ENCODE assay signal across 2 cellular contexts in the genomic region with DNA sequence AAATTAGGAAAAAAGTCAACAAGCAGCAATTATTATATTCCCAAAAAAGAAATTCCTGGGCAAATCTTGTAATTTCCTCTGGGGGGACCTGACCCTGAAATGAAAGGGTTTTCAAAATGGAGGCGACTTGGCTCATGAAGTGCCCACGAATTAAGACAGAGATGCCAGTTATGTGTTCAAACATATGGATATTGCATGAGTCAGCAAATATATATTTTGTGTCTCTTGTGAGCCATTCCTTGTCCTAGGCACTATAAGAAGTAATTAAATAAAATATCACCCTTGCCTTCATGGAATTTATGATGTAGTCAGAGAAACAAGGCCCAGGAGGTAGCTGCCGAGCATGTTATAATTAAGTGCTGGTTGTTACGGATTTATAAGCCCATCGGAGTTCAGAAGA.
TF ChIP-seq lines count a peak whose summit lies in the region.

No MANE protein-coding gene starts in this region.

TF ChIP-seq in HepG2, 621 proteins besides CTCF, POLR2A, EP300 and RAD21:
- TF ChIP-seq FOSL2 (CRISPR knock-in tag; IDR thresholded peaks at IDR 0.05): no peak
- peak; percentile 93 to 97 for TF ChIP-seq MAFK (conservative IDR thresholded peaks at IDR 0.05 in 1 of 2, IDR thresholded peaks at IDR 0.05 in 1 of 2; ENCODE audit: low read length in 2 of 2)
- peak; percentile 47 for TF ChIP-seq NFE2L2 (IDR thresholded peaks at IDR 0.05; ENCODE audit: low read length)
- TF ChIP-seq STAG1 (CRISPR knock-in tag; IDR thresholded peaks at IDR 0.05): no peak
- TF ChIP-seq MAFF (IDR thresholded peaks at IDR 0.05; ENCODE audit: low read depth, low read length): peak; percentile 96

TF ChIP-seq in K562, 482 proteins besides CTCF, POLR2A, EP300 and RAD21:
- TF ChIP-seq ZC3H8 (IDR thresholded peaks at IDR 0.05): no peak
- peak; percentile 88 for TF ChIP-seq MAFF (IDR thresholded peaks at IDR 0.05; ENCODE audit: low read length)
- TF ChIP-seq CBX8 (IDR thresholded peaks at IDR 0.05; ENCODE audit: borderline replicate concordance, extremely low read depth, low read depth, low read length, poor library complexity, severe bottlenecking): no peak
- TF ChIP-seq NFE2L1 (tag; IDR thresholded peaks at IDR 0.05; ENCODE audit: borderline replicate concordance, low read depth): peak; percentile 11; the same call in 1 of the 2 replicates
- TF ChIP-seq MAFG (tag; conservative IDR thresholded peaks at IDR 0.05): peak; percentile 80
- peak; percentile 78 for TF ChIP-seq C11orf30 (IDR thresholded peaks at IDR 0.05; ENCODE audit: low read depth)
- TF ChIP-seq NFE2 (IDR thresholded peaks at IDR 0.05; ENCODE audit: low read depth): peak; percentile 40; the same call in 1 of the 2 replicates
- peak; percentile 87 for TF ChIP-seq ZNF316 (IDR thresholded peaks at IDR 0.05)
- peak; percentile 85 for TF ChIP-seq MAFK (IDR thresholded peaks at IDR 0.05; ENCODE audit: low read length)
- TF ChIP-seq, protein P1, sequence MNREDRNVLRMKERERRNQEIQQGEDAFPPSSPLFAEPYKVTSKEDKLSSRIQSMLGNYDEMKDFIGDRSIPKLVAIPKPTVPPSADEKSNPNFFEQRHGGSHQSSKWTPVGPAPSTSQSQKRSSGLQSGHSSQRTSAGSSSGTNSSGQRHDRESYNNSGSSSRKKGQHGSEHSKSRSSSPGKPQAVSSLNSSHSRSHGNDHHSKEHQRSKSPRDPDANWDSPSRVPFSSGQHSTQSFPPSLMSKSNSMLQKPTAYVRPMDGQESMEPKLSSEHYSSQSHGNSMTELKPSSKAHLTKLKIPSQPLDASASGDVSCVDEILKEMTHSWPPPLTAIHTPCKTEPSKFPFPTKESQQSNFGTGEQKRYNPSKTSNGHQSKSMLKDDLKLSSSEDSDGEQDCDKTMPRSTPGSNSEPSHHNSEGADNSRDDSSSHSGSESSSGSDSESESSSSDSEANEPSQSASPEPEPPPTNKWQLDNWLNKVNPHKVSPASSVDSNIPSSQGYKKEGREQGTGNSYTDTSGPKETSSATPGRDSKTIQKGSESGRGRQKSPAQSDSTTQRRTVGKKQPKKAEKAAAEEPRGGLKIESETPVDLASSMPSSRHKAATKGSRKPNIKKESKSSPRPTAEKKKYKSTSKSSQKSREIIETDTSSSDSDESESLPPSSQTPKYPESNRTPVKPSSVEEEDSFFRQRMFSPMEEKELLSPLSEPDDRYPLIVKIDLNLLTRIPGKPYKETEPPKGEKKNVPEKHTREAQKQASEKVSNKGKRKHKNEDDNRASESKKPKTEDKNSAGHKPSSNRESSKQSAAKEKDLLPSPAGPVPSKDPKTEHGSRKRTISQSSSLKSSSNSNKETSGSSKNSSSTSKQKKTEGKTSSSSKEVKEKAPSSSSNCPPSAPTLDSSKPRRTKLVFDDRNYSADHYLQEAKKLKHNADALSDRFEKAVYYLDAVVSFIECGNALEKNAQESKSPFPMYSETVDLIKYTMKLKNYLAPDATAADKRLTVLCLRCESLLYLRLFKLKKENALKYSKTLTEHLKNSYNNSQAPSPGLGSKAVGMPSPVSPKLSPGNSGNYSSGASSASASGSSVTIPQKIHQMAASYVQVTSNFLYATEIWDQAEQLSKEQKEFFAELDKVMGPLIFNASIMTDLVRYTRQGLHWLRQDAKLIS (CRISPR knock-in tag; IDR thresholded peaks at IDR 0.05): no peak
